ENCODE assay signal across 18 cellular contexts in genomic region chr2:224933416-224933815, GRCh38.
DNase-seq lines count a peak whose midpoint lies in the region; ATAC-seq and TF ChIP-seq lines count a peak whose summit lies in the region.
"Had no signal": no experiment of that assay in that cellular context is flagged by ENCODE, and none has a peak within 500 bp of the region (broad histone marks: within the 10 kb centered on the region; RNA-seq: fewer than 3 reads in every experiment).

No MANE protein-coding gene starts in this region.

- intact Hi-C loops in activated naive CD4-positive, alpha-beta T cell treated with anti-CD3 and anti-CD28 coated beads for 36 hours (cut with micrococcal nuclease) = no loop called here
- intact Hi-C loops in activated B cell treated with CpG ODN at 0.5 μM for 24 hours (cut with micrococcal nuclease) = no loop called here

- no peaks in the 10 kb centered on the region for H3K27me3 Mint-ChIP-seq in activated naive CD4-positive, alpha-beta T cell treated with anti-CD3 and anti-CD28 coated beads for 36 hours (ENCODE audit: low read depth)
- no peaks in the 10 kb centered on the region for H3K27me3 Mint-ChIP-seq in activated B cell treated with CpG ODN at 0.5 μM for 24 hours
- no peaks in the 10 kb centered on the region for H3K27me3 Mint-ChIP-seq in effector memory CD8-positive, alpha-beta T cell

- TF ChIP-seq CTCF in activated B cell treated with CpG ODN at 0.5 μM for 24 hours (IDR thresholded peaks at IDR 0.05) = no peak

- no peaks in the 10 kb centered on the region for H3K9me3 Mint-ChIP-seq in activated naive CD4-positive, alpha-beta T cell treated with anti-CD3 and anti-CD28 coated beads for 36 hours
- H3K9me3 Mint-ChIP-seq in activated B cell treated with CpG ODN at 0.5 μM for 24 hours = no peaks in the 10 kb centered on the region
- no peaks in the 10 kb centered on the region for H3K9me3 Mint-ChIP-seq in effector memory CD8-positive, alpha-beta T cell
- H3K9me3 Mint-ChIP-seq: neural crest cell had no signal

- CTCF ChIA-PET in activated naive CD4-positive, alpha-beta T cell treated with anti-CD3 and anti-CD28 coated beads for 36 hours (lab: Charles Lee) = interaction anchor here (0.7 to 6.3 kb wide), 5 partner anchors 11 to 136 kb away, joined by 3 to 34 read pairs (median 5); no protein-coding TSS in a partner anchor
- CTCF ChIA-PET in activated B cell treated with CpG ODN at 0.5 μM for 24 hours (lab: Charles Lee) = interaction anchor here (0.6 to 11.3 kb wide), 4 partner anchors 38 to 731 kb away, joined by 3 to 77 read pairs (median 3); no protein-coding TSS in a partner anchor

- peaks cover 33% of the 10 kb centered on the region for H3K36me3 Mint-ChIP-seq in activated naive CD4-positive, alpha-beta T cell treated with anti-CD3 and anti-CD28 coated beads for 36 hours (ENCODE audit: low read depth)
- H3K36me3 Mint-ChIP-seq in activated B cell treated with CpG ODN at 0.5 μM for 24 hours (ENCODE audit: low read depth) = peaks cover 41% of the 10 kb centered on the region
- H3K36me3 Mint-ChIP-seq in effector memory CD8-positive, alpha-beta T cell (ENCODE audit: insufficient read depth) = peaks cover 26% of the 10 kb centered on the region

- H3K4me1 Mint-ChIP-seq in activated naive CD4-positive, alpha-beta T cell treated with anti-CD3 and anti-CD28 coated beads for 36 hours (ENCODE audit: low read depth) = peaks cover 95% of the 10 kb centered on the region
- H3K4me1 Mint-ChIP-seq in activated B cell treated with CpG ODN at 0.5 μM for 24 hours = peaks cover 88% of the 10 kb centered on the region
- peaks cover 62 to 87% of the 10 kb centered on the region in 2 donors for H3K4me1 Mint-ChIP-seq in effector memory CD8-positive, alpha-beta T cell (ENCODE audit: low read depth in 2 of 2)

- DNase-seq in activated naive CD4-positive, alpha-beta T cell treated with anti-CD3 and anti-CD28 coated beads for 36 hours = no peak
- DNase-seq in activated naive CD4-positive, alpha-beta T cell treated with anti-CD3 and anti-CD28 coated beads, Interleukin-2, amount 50 U/mL, for 16 hours = no peak
- DNase-seq in activated B cell treated with CpG ODN at 0.5 μM for 24 hours (no peak), NCI-H748 (lab: John Stamatoyannopoulos, UW; ENCODE audit: unreplicated experiment) (no peak), NCI-H146 (lab: John Stamatoyannopoulos, UW) (no peak), NCI-H2196 treated with DMSO at 0.1 percent for 48 hours (lab: John Stamatoyannopoulos, UW; ENCODE audit: unreplicated experiment) (no peak)
- DNase-seq in effector memory CD8-positive, alpha-beta T cell = no peak
- DNase-seq: activated CD8-positive, alpha-beta memory T cell treated with anti-CD3 and anti-CD28 coated beads, Interleukin-2, amount 50 U/mL, for 4 hours; amygdala; EL; GM23248; kidney; NCI-H1436 treated with DMSO at 0.1 percent for 48 hours; NCI-H345; psoas muscle; stimulated activated naive CD4-positive, alpha-beta T cell treated with Interleukin-2 at 50 U/mL for 16 hours had no signal

- ATAC-seq in activated B cell treated with CpG ODN at 0.5 μM for 24 hours (ENCODE audit: low read depth) = no peak
- peak; percentile 23 for ATAC-seq in effector memory CD8-positive, alpha-beta T cell (replicated peaks)
- ATAC-seq in HG03175 (IDR thresholded peaks at IDR 0.05; ENCODE audit: unreplicated experiment) = no peak
- ATAC-seq: psoas muscle had no signal

- peak overlapping the region; percentile 98 for H3K27ac Mint-ChIP-seq in activated naive CD4-positive, alpha-beta T cell treated with anti-CD3 and anti-CD28 coated beads for 36 hours
- H3K27ac Mint-ChIP-seq in activated B cell treated with CpG ODN at 0.5 μM for 24 hours = peak overlapping the region; percentile 61
- H3K27ac Mint-ChIP-seq in effector memory CD8-positive, alpha-beta T cell = peak overlapping the region; percentile 54 to 90

- peak overlapping the region; percentile 11 for H3K4me3 Mint-ChIP-seq in activated naive CD4-positive, alpha-beta T cell treated with anti-CD3 and anti-CD28 coated beads for 36 hours
- H3K4me3 Mint-ChIP-seq in activated B cell treated with CpG ODN at 0.5 μM for 24 hours = no peak overlapping the region
- peak overlapping the region; percentile 6 to 32 for H3K4me3 Mint-ChIP-seq in effector memory CD8-positive, alpha-beta T cell
- H3K4me3 Mint-ChIP-seq: neural crest cell had no signal

- POLR2A ChIA-PET in activated B cell treated with CpG ODN at 0.5 μM for 24 hours (lab: Charles Lee) = interaction anchor here (0.9 to 1.2 kb wide), 2 partner anchors 42 to 348 kb away, joined by 3 to 7 read pairs; no protein-coding TSS in a partner anchor
